22 cellular contexts compared by ENCODE assay signal in genomic region chr1:173937062-173937461, GRCh38. TPM values are rescaled to one million over a fixed set of nuclear protein-coding genes. Genes with fewer than 3 reads are reported as not detected.
"Had no signal": no experiment of that assay in that cellular context is flagged by ENCODE, and none has a peak within 500 bp of the region (broad histone marks: within the 10 kb centered on the region; RNA-seq: fewer than 3 reads in every experiment).

No MANE protein-coding gene starts in this region.

- ATAC-seq: activated T-cell treated with anti-CD3 and anti-CD28 coated beads, Interleukin-2, amount 50 U/mL, for 72 hours; effector memory CD8-positive, alpha-beta T cell; gastrocnemius medialis; heart left ventricle; right cardiac atrium; T-helper 17 cell had no signal

- H3K4me3 ChIP-seq: gastrocnemius medialis, heart left ventricle, prostate gland, skin epidermis had no signal

- H3K9me3 ChIP-seq: gastrocnemius medialis, heart left ventricle, prostate gland had no signal

- H3K9me3 Mint-ChIP-seq: activated CD4-positive, alpha-beta T cell treated with anti-CD3 and anti-CD28 coated beads, Interleukin-2, amount 10 ng/mL, durations not matched to agents 24 days and 14 days; activated T-cell treated with anti-CD3 and anti-CD28 coated beads, Interleukin-2, amount 50 U/mL, for 72 hours; effector memory CD8-positive, alpha-beta T cell; neural crest cell; stimulated activated naive CD8-positive, alpha-beta T cell treated with anti-CD3 and anti-CD28 coated beads, Interleukin-15, Interleukin-2, amounts not matched to agents 100 ng/mL and 50 ng/mL, for 24 hours; type B pancreatic cell had no signal

- H3K4me1 ChIP-seq: gastrocnemius medialis, heart left ventricle, prostate gland had no signal

- H3K4me1 Mint-ChIP-seq: neural crest cell, T-helper 17 cell had no signal

- H3K27me3 ChIP-seq: brain microvascular endothelial cell, gastrocnemius medialis, heart left ventricle had no signal

- H3K36me3 ChIP-seq: prostate gland had no signal

- H3K27me3 Mint-ChIP-seq: activated CD4-positive, alpha-beta T cell treated with anti-CD3 and anti-CD28 coated beads, Interleukin-2, amount 10 ng/mL, durations not matched to agents 24 days and 14 days; effector memory CD8-positive, alpha-beta T cell; stimulated activated naive CD8-positive, alpha-beta T cell treated with anti-CD3 and anti-CD28 coated beads, Interleukin-15, Interleukin-2, amounts not matched to agents 100 ng/mL and 50 ng/mL, for 24 hours; T-helper 17 cell; type B pancreatic cell had no signal

- DNase-seq: activated CD4-positive, alpha-beta T cell treated with anti-CD3 and anti-CD28 coated beads, Interleukin-2, amount 10 ng/mL, durations not matched to agents 24 days and 14 days; activated CD4-positive, CD25-positive, alpha-beta regulatory T cell; activated CD8-positive, alpha-beta memory T cell treated with anti-CD3 and anti-CD28 coated beads, Interleukin-2, amount 50 U/mL, for 48 hours; activated T-cell treated with anti-CD3 and anti-CD28 coated beads, Interleukin-2, amount 50 U/mL, for 72 hours; anterior cingulate cortex; brain microvascular endothelial cell; effector memory CD8-positive, alpha-beta T cell; gastrocnemius medialis; heart left ventricle; islet precursor cell; right cardiac atrium; stimulated activated CD4-positive, alpha-beta T cell treated with anti-CD3 and anti-CD28 coated beads, Interleukin-4, amount 100 ng/mL, for 4 hours; stimulated activated CD8-positive, alpha-beta memory T cell treated with anti-CD3 and anti-CD28 coated beads, Interleukin-4, amount 100 ng/mL, for 48 hours; T-helper 17 cell had no signal

- H3K27ac ChIP-seq: brain microvascular endothelial cell, epithelial cell of prostate, gastrocnemius medialis, heart left ventricle, prostate gland, skin epidermis had no signal

- H3K4me3 Mint-ChIP-seq: activated CD4-positive, alpha-beta T cell treated with anti-CD3 and anti-CD28 coated beads, Interleukin-2, amount 10 ng/mL, durations not matched to agents 24 days and 14 days; activated T-cell treated with anti-CD3 and anti-CD28 coated beads, Interleukin-2, amount 50 U/mL, for 72 hours; effector memory CD8-positive, alpha-beta T cell; neural crest cell; stimulated activated naive CD8-positive, alpha-beta T cell treated with anti-CD3 and anti-CD28 coated beads, Interleukin-15, Interleukin-2, amounts not matched to agents 100 ng/mL and 50 ng/mL, for 24 hours; T-helper 17 cell; type B pancreatic cell had no signal

- H3K27ac Mint-ChIP-seq: activated CD4-positive, alpha-beta T cell treated with anti-CD3 and anti-CD28 coated beads, Interleukin-2, amount 10 ng/mL, durations not matched to agents 24 days and 14 days; activated T-cell treated with anti-CD3 and anti-CD28 coated beads, Interleukin-2, amount 50 U/mL, for 72 hours; effector memory CD8-positive, alpha-beta T cell; stimulated activated naive CD8-positive, alpha-beta T cell treated with anti-CD3 and anti-CD28 coated beads, Interleukin-15, Interleukin-2, amounts not matched to agents 100 ng/mL and 50 ng/mL, for 24 hours; T-helper 17 cell; type B pancreatic cell had no signal

RNA-seq across cellular contexts. Expression of gene SERPINC1, which starts 19.9 kb away (rescaled TPM):
- total RNA-seq: activated CD4-positive, alpha-beta T cell treated with anti-CD3 and anti-CD28 coated beads, Interleukin-2, amount 10 ng/mL, durations not matched to agents 24 days and 14 days; lung microvascular endothelial cell; neural crest cell; prostate gland; T-helper 17 cell; temporal lobe had no signal
